ENCODE assay signal across 8 cellular contexts in genomic region chr5:116626272-116626723, GRCh38.
DNase-seq lines count a peak whose midpoint lies in the region; ATAC-seq and TF ChIP-seq lines count a peak whose summit lies in the region.

No MANE protein-coding gene starts in this region.

- no peak for ATAC-seq in GM21515 (IDR thresholded peaks at IDR 0.05; ENCODE audit: unreplicated experiment)
- no peak for ATAC-seq in GM21528 (IDR thresholded peaks at IDR 0.05; ENCODE audit: low FRiP score, unreplicated experiment)
- no peak for ATAC-seq in HG03442 (IDR thresholded peaks at IDR 0.05; ENCODE audit: unreplicated experiment)
- no peak for ATAC-seq in GM19035 (IDR thresholded peaks at IDR 0.05; ENCODE audit: unreplicated experiment)

- intact Hi-C loops in posterior cingulate gyrus (cut with DNase I), result no loop called here

- H3K4me3 ChIP-seq in foreskin fibroblast (ENCODE audit: low read depth in 1 of 2, low read length in 2 of 2), result peak overlapping the region in 1 of 2 donors; percentile 22

- TF ChIP-seq CTCF in foreskin fibroblast (IDR thresholded peaks at IDR 0.05; ENCODE audit: low read depth, low read length), result no peak

- DNase-seq in EH (ENCODE audit: low read depth) (peak; percentile 2), NOMO-1 treated with dmso at 0.1 percent for 144 hours (lab: John Stamatoyannopoulos, UW; ENCODE audit: unreplicated experiment) (peak; percentile 2), foreskin fibroblast (peak; percentile 1 to 50), posterior cingulate gyrus (peak; percentile 30 to 88 (median 62))

Comparison
In these comparisons a context has a peak if more than half of its experiments do, and no peak if none do; other contexts are left out.
1. DNase-seq: peak in every context shown above with its lines; median percentile 62 in posterior cingulate gyrus; 26 in foreskin fibroblast; 2 in EH; 2 in NOMO-1 treated with dmso at 0.1 percent for 144 hours.